11 cellular contexts compared by ENCODE assay signal in the genomic region with DNA sequence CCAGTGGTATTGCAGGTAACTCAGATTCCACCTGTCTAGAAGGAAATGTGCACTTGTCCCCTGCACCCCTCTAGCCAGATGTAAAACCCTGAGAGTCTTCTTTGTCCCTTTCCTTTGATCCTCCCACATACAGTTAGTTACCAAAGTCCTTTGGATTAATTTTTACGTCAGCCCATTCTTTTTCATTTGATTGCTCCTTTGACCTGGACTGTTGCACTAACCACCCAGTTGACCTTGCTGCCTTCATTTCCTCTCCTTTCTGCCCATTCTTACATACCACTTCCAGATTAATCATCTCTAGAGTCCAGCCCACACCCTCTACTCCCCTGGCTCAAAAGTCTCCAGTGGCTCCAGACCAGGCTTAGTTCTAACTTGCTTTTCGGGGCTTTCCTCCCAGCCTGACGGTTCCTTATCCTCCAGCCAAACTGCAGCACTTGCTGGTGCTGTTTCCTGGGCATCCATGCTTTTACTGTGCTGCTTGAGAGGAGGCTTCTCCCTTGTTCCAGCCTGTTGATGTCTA.
DNase-seq lines count a peak whose midpoint lies in the region; ATAC-seq, FAIRE-seq and TF ChIP-seq lines count a peak whose summit lies in the region.
"Had no signal": no experiment of that assay in that cellular context is flagged by ENCODE, and none has a peak within 500 bp of the region (broad histone marks: within the 10 kb centered on the region; RNA-seq: fewer than 3 reads in every experiment).

No MANE protein-coding gene starts in this region.

- FAIRE-seq in HepG2 (lab: Jason Lieb, UNC) = peak; percentile 59

- TF ChIP-seq EP300 in HepG2 (IDR thresholded peaks at IDR 0.05; ENCODE audit: low read depth in 2 of 2, low read length in 2 of 2) (peak; percentile 45 to 91; a peak in 3 of 4 replicates), HepG2 (CRISPR knock-in tag; IDR thresholded peaks at IDR 0.05; ENCODE audit: borderline replicate concordance) (peak; percentile 74; the same call in 1 of the 2 replicates)

- H3K27ac ChIP-seq in adrenal gland (peak overlapping the region in 4 of 5 donors; percentile 13 to 98 (median 96)), HepG2 (ENCODE audit: extremely low read length, insufficient read depth, low read length) (peak overlapping the region; percentile 93), thyroid gland (peak overlapping the region in 2 of 3 donors; percentile 27 to 96)

- no peaks in the 10 kb centered on the region for H3K36me3 ChIP-seq in adrenal gland (replicated peaks in 1 of 2)
- H3K36me3 ChIP-seq in HepG2 (replicated peaks in 1 of 2; ENCODE audit: control insufficient read depth in 1 of 2, insufficient read depth in 2 of 2, low read length in 2 of 2) = no peaks in the 10 kb centered on the region; a peak in 3 of 5 replicates
- H3K36me3 ChIP-seq in thyroid gland = no peaks in the 10 kb centered on the region

- peaks cover 86% of the 10 kb centered on the region for H3K79me2 ChIP-seq in HepG2 (ENCODE audit: insufficient read depth, low read length)

- DNase-seq in adrenal gland (no peak), HepG2 (ENCODE audit: low spot score) (peak; percentile 89), thyroid gland (no peak), GM13977 (ENCODE audit: low spot score) (no peak), medulla oblongata (ENCODE audit: extremely low spot score) (no peak)
- DNase-seq: DMS79 treated with DMSO at 0.1 percent for 48 hours, MM.1S, NCI-H69 had no signal

- peaks cover 12 to 51% of the 10 kb centered on the region in 2 donors for H3K4me1 ChIP-seq in adrenal gland (replicated peaks in 1 of 2)
- H3K4me1 ChIP-seq in HepG2 (ENCODE audit: insufficient read depth, low read length) = peaks cover 65% of the 10 kb centered on the region
- H3K4me1 ChIP-seq in thyroid gland = peaks cover 33 to 76% of the 10 kb centered on the region in 2 donors

- intact Hi-C loops in adrenal gland (cut with DNase I) (no loop called here), HepG2 (cut with micrococcal nuclease; ENCODE audit: unreplicated experiment) (loop anchor here (1.0 to 5.0 kb wide), 3 partner anchors 10 to 77 kb away; no protein-coding TSS in a partner anchor), thyroid gland (cut with DNase I) (no loop called here)

- BruUV-seq in HepG2 (replicated peaks; lab: Mats Ljungman, UMichigan) = no TSS peak

- TF ChIP-seq CTCF in adrenal gland (IDR thresholded peaks at IDR 0.05) (no peak), HepG2 (CRISPR knock-in tag; IDR thresholded peaks at IDR 0.05) (no peak), thyroid gland (IDR thresholded peaks at IDR 0.05) (no peak), GM13977 (IDR thresholded peaks at IDR 0.05; ENCODE audit: extremely low read depth, insufficient read depth, missing control alignments) (no peak)

- H3K9ac ChIP-seq in HepG2 (ENCODE audit: insufficient read depth, low read depth, low read length) = peak overlapping the region; percentile 98

- ATAC-seq in GM19463 (IDR thresholded peaks at IDR 0.05; ENCODE audit: unreplicated experiment) = peak; percentile 27
- ATAC-seq in HepG2 = peak; percentile 58
- no peak for ATAC-seq in HG03460 (IDR thresholded peaks at IDR 0.05; ENCODE audit: unreplicated experiment)
- ATAC-seq: sciatic nerve had no signal

- H3K27me3 ChIP-seq in adrenal gland = no peaks in the 10 kb centered on the region
- H3K27me3 ChIP-seq in HepG2 (ENCODE audit: control insufficient read depth in 1 of 2, insufficient read depth in 2 of 2, low read length in 2 of 2) = no peaks in the 10 kb centered on the region; a peak in 1 of 5 replicates
- no peaks in the 10 kb centered on the region for H3K27me3 ChIP-seq in thyroid gland

- H3K4me3 ChIP-seq in adrenal gland (no peak overlapping the region), HepG2 (replicated peaks in 1 of 3; ENCODE audit: insufficient read depth in 1 of 3, low read depth in 2 of 3, low read length in 3 of 3) (peak overlapping the region; percentile 24 to 99 (median 51)), thyroid gland (replicated peaks in 1 of 3) (no peak overlapping the region)

- WGBS in adrenal gland, 4 donors = 54 to 64% (median 57%) methylated on average over 3 of the region's 3 CpGs
- WGBS in HepG2 (ENCODE audit: low lambda C conversion rate) = 2% methylated on average over 3 of the region's 3 CpGs
- WGBS in thyroid gland, 2 donors = 68 to 77% methylated on average over 3 of the region's 3 CpGs

- TF ChIP-seq POLR2A in adrenal gland (IDR thresholded peaks at IDR 0.05) (no peak), HepG2 (IDR thresholded peaks at IDR 0.05; ENCODE audit: insufficient read depth in 1 of 2, low read depth in 2 of 2, low read length in 2 of 2) (peak; percentile 85), thyroid gland (IDR thresholded peaks at IDR 0.05) (no peak)

- no peaks in the 10 kb centered on the region for H3K9me3 ChIP-seq in adrenal gland (replicated peaks in 1 of 3)
- no peaks in the 10 kb centered on the region for H3K9me3 ChIP-seq in HepG2 (ENCODE audit: low read length)
- H3K9me3 ChIP-seq in thyroid gland = no peaks in the 10 kb centered on the region

- H3K4me2 ChIP-seq in HepG2 (ENCODE audit: low read depth, low read length) = peak overlapping the region; percentile 91

- peaks cover 5% of the 10 kb centered on the region; the same call in 1 of the 2 replicates for H4K20me1 ChIP-seq in HepG2 (ENCODE audit: insufficient read depth, low read length)

- POLR2A ChIA-PET in HepG2 (lab: Yijun Ruan, JAX) = interaction anchor here (0.8 to 5.3 kb wide), 10 partner anchors 10 to 34 kb away, joined by 3 to 49 read pairs (median 5); no protein-coding TSS in a partner anchor

- no peak; the same call in 1 of the 2 replicates for TF ChIP-seq RAD21 in HepG2 (CRISPR knock-in tag; IDR thresholded peaks at IDR 0.05)

- CTCF ChIA-PET in HepG2 (lab: Yijun Ruan, JAX; ENCODE audit: low intra/inter-chr PET ratio, low total read pairs) = no interaction called here

- in situ Hi-C loops in HepG2 (cut with HindIII; ENCODE audit: extremely low pct_ligation_motif_present, low pct_unique_long_range_greater_than_20kb) (no loop called here), GM13977 (cut with MboI; ENCODE audit: low pct_unique_long_range_greater_than_20kb, low sequenced_read_pairs, unreplicated experiment) (no loop called here)

- no peak overlapping the region for H2AFZ ChIP-seq in HepG2 (ENCODE audit: low read length)

TF ChIP-seq in HepG2, 621 proteins besides CTCF, POLR2A, EP300 and RAD21 (continues in another document):
- peak; percentile 84 for TF ChIP-seq POLR2AphosphoS5 (IDR thresholded peaks at IDR 0.05; ENCODE audit: low read depth, low read length)
- 0 out of 4 replicates have a peak, but pooled peaks of 1 of the 2 experiments have one; percentile 36 for TF ChIP-seq HMGXB4 (CRISPR knock-in tag; IDR thresholded peaks at IDR 0.05; ENCODE audit: borderline replicate concordance in 1 of 2, low read depth in 1 of 2)
- no peak for TF ChIP-seq SMAD9 (CRISPR knock-in tag; IDR thresholded peaks at IDR 0.05)
- TF ChIP-seq HOXA9 (CRISPR knock-in tag; IDR thresholded peaks at IDR 0.05; ENCODE audit: borderline replicate concordance) = no peak
- TF ChIP-seq ZBTB7A (CRISPR knock-in tag; IDR thresholded peaks at IDR 0.05) = no peak
- TF ChIP-seq KDM2A (CRISPR knock-in tag; IDR thresholded peaks at IDR 0.05; ENCODE audit: borderline replicate concordance, low read depth) = 0 out of 2 replicates have a peak, but pooled peaks have one; percentile 28
- no peak for TF ChIP-seq NFATC3 (CRISPR knock-in tag; IDR thresholded peaks at IDR 0.05)
- peak; percentile 75 for TF ChIP-seq SOX13 (IDR thresholded peaks at IDR 0.05)
- peak in 1 of 2 experiments; percentile 91; a peak in 2 of 4 replicates for TF ChIP-seq SOX13 (CRISPR knock-in tag; conservative IDR thresholded peaks at IDR 0.05 in 1 of 2, IDR thresholded peaks at IDR 0.05 in 1 of 2)
- TF ChIP-seq, protein P1, sequence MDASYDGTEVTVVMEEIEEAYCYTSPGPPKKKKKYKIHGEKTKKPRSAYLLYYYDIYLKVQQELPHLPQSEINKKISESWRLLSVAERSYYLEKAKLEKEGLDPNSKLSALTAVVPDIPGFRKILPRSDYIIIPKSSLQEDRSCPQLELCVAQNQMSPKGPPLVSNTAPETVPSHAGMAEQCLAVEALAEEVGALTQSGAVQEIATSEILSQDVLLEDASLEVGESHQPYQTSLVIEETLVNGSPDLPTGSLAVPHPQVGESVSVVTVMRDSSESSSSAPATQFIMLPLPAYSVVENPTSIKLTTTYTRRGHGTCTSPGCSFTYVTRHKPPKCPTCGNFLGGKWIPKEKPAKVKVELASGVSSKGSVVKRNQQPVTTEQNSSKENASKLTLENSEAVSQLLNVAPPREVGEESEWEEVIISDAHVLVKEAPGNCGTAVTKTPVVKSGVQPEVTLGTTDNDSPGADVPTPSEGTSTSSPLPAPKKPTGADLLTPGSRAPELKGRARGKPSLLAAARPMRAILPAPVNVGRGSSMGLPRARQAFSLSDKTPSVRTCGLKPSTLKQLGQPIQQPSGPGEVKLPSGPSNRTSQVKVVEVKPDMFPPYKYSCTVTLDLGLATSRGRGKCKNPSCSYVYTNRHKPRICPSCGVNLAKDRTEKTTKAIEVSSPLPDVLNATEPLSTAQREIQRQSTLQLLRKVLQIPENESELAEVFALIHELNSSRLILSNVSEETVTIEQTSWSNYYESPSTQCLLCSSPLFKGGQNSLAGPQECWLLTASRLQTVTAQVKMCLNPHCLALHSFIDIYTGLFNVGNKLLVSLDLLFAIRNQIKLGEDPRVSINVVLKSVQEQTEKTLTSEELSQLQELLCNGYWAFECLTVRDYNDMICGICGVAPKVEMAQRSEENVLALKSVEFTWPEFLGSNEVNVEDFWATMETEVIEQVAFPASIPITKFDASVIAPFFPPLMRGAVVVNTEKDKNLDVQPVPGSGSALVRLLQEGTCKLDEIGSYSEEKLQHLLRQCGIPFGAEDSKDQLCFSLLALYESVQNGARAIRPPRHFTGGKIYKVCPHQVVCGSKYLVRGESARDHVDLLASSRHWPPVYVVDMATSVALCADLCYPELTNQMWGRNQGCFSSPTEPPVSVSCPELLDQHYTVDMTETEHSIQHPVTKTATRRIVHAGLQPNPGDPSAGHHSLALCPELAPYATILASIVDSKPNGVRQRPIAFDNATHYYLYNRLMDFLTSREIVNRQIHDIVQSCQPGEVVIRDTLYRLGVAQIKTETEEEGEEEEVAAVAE (CRISPR knock-in tag; IDR thresholded peaks at IDR 0.05; ENCODE audit: borderline replicate concordance) = no peak

Comparison
In these comparisons a context has a peak if more than half of its experiments do, and no peak if none do; other contexts are left out.
1. H3K4me3 ChIP-seq: peak in HepG2 (3 of 3); none in adrenal gland (0 of 4) and thyroid gland (0 of 3).
2. POLR2A ChIP-seq: peak in HepG2 (2 of 2); none in adrenal gland (0 of 2) and thyroid gland (0 of 2).
3. Peak in every context shown above with its lines, with median percentiles within 50 percentile points of each other: H3K27ac ChIP-seq.